Comparison of ENCODE assay signal across 9 cellular contexts in the genomic region with DNA sequence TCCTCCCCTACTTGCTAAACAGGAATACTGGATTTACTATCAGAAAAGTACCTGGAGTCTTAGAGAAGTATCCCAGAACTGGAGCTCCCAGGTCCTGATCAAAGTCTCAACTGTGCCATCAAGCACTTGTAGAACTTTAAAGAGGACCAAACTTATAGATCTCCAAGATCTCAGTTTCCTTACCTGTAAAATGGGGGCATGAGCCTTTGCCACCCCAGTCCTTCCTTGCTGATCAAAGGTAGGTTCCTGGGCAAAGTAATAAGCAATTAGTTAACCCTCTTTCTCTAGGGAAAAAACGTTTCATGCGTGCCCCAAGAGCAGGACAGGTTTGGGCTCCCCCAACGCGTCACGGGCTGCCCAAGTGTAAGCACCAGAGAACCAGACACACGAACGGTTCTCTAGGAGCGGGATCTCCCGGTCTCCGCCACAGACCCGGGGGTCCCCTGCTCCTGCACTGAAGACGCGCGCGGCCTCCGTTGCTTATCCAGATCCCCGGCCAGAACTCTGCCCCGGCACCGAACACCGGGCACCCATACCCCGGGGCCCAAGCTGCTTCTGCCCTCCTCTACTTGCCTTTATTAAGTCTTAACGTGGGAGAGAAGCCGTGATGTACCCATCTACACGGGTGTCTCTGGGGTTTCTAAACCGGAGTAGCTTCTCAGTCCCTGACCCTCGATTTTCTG. TPM values are rescaled to one million over a fixed set of nuclear protein-coding genes. Genes with fewer than 3 reads are reported as not detected.
A peak's percentile ranks its signal among the peaks of the same experiment; 100 is the strongest.
DNase-seq lines count a peak whose midpoint lies in the region; ATAC-seq, FAIRE-seq and TF ChIP-seq lines count a peak whose summit lies in the region.
"Had no signal": no experiment of that assay in that cellular context is flagged by ENCODE, and none has a peak within 500 bp of the region (broad histone marks: within the 10 kb centered on the region; RNA-seq: fewer than 3 reads in every experiment).

No MANE protein-coding gene starts in this region.

- no peaks in the 10 kb centered on the region for H3K9me3 Mint-ChIP-seq in MCF 10A (ENCODE audit: unreplicated experiment)

- H3K36me3 Mint-ChIP-seq in MCF 10A (ENCODE audit: insufficient read depth, unreplicated experiment) = peaks cover 7% of the 10 kb centered on the region

- H3K9me3 ChIP-seq in kidney (ENCODE audit: control insufficient read depth in 1 of 2, low read length in 2 of 2) (no peaks in the 10 kb centered on the region), subcutaneous abdominal adipose tissue (ENCODE audit: control insufficient read depth in 5 of 5, low read length in 5 of 5) (no peaks in the 10 kb centered on the region)

- H3K27ac Mint-ChIP-seq in MCF 10A (ENCODE audit: low read depth, unreplicated experiment) = peak overlapping the region; percentile 91

- BruUV-seq in MCF 10A (replicated peaks; lab: Mats Ljungman, UMichigan) = TSS peak; percentile 66

- H3K9ac ChIP-seq in kidney (ENCODE audit: low read length in 2 of 2) = peak overlapping the region; percentile 4 to 66
- peak overlapping the region in 3 of 5 donors; percentile 16 to 68 (median 48) for H3K9ac ChIP-seq in subcutaneous abdominal adipose tissue (ENCODE audit: low read length in 5 of 5)
- H3K9ac ChIP-seq: KMS-11 had no signal

- peak overlapping the region; percentile 46 for H3K4me3 ChIP-seq in GM12864 (ENCODE audit: low read depth, low read length)
- H3K4me3 ChIP-seq in kidney (ENCODE audit: low read length in 2 of 2) = peak overlapping the region; percentile 85 to 99
- H3K4me3 ChIP-seq in subcutaneous abdominal adipose tissue (ENCODE audit: low read depth in 1 of 5, low read length in 5 of 5) = peak overlapping the region; percentile 70 to 94 (median 85)

- no peak for DNase-seq in GM12864 (ENCODE audit: low read depth)
- no peak for DNase-seq in MCF 10A (ENCODE audit: unreplicated experiment)
- DNase-seq in kidney = peak; percentile 84
- DNase-seq in islet precursor cell = no peak
- no peak for DNase-seq in GM12891 (ENCODE audit: insufficient read length, low spot score)

- peak overlapping the region; percentile 95 for H3K4me3 Mint-ChIP-seq in MCF 10A (ENCODE audit: unreplicated experiment)

- H3K4me1 ChIP-seq in kidney (ENCODE audit: control insufficient read depth in 1 of 2, insufficient read depth in 1 of 2, low read depth in 1 of 2, low read length in 2 of 2) = peaks cover 2 to 9% of the 10 kb centered on the region in 2 donors
- H3K4me1 ChIP-seq in subcutaneous abdominal adipose tissue (ENCODE audit: control insufficient read depth in 5 of 5, insufficient read depth in 5 of 5, low read length in 5 of 5) = peaks cover 0 to 19% (median 15%) of the 10 kb centered on the region in 5 donors

- TF ChIP-seq CTCF in GM12864 (IDR thresholded peaks at IDR 0.05; ENCODE audit: low read depth, low read length, missing control alignments) (no peak), MCF 10A (IDR thresholded peaks at IDR 0.05; ENCODE audit: unreplicated experiment) (no peak), kidney (IDR thresholded peaks at IDR 0.05; ENCODE audit: borderline replicate concordance, extremely low read depth, insufficient read depth) (no peak)

- peak; percentile 18 for ATAC-seq in HG03066 (IDR thresholded peaks at IDR 0.05; ENCODE audit: low read depth, unreplicated experiment)
- no peak for ATAC-seq in HG03565 (IDR thresholded peaks at IDR 0.05; ENCODE audit: unreplicated experiment)

- no peak for TF ChIP-seq POLR2A in GM12891 (IDR thresholded peaks at IDR 0.05; ENCODE audit: low read depth, low read length)

- H3K27me3 Mint-ChIP-seq in MCF 10A (ENCODE audit: insufficient read depth, unreplicated experiment) = no peaks in the 10 kb centered on the region

- FAIRE-seq in kidney (lab: Jason Lieb, UNC) = no peak
- no peak for FAIRE-seq in GM12891 (lab: Jason Lieb, UNC)

- no peaks in the 10 kb centered on the region for H3K27me3 ChIP-seq in subcutaneous abdominal adipose tissue (ENCODE audit: control insufficient read depth in 5 of 5, insufficient read depth in 4 of 5, low read length in 5 of 5)

- POLR2A ChIA-PET in MCF 10A (lab: Yijun Ruan, JAX) = interaction anchor here (0.6 to 2.3 kb wide), 5 partner anchors 9 to 1862 kb away, joined by 3 to 12 read pairs (median 3); a partner anchor contains a TSS

- intact Hi-C loops in MCF 10A (cut with micrococcal nuclease) (loop anchor here (1.0 kb wide), 1 partner anchor 93 kb away; a partner anchor contains a TSS), kidney (cut with DNase I) (no loop called here)

- peak overlapping the region; percentile 29 to 56 for H3K27ac ChIP-seq in kidney (ENCODE audit: low read depth in 2 of 2, low read length in 2 of 2)
- peak overlapping the region; percentile 42 for H3K27ac ChIP-seq in subcutaneous abdominal adipose tissue (ENCODE audit: low read depth, low read length)
- H3K27ac ChIP-seq: KMS-11 had no signal

- H3K4me1 Mint-ChIP-seq in MCF 10A (ENCODE audit: insufficient read depth, unreplicated experiment) = peaks cover 5% of the 10 kb centered on the region

- CTCF ChIA-PET in MCF 10A (lab: Yijun Ruan, JAX) = interaction anchor here (0.6 to 1.7 kb wide), 6 partner anchors 15 to 967 kb away, joined by 3 to 5 read pairs (median 3); a partner anchor contains a TSS

- H3K36me3 ChIP-seq in kidney (ENCODE audit: control insufficient read depth in 1 of 2, insufficient read depth in 2 of 2, low read length in 2 of 2) (no peaks in the 10 kb centered on the region), subcutaneous abdominal adipose tissue (ENCODE audit: control insufficient read depth in 5 of 5, insufficient read depth in 5 of 5, low read length in 5 of 5) (no peaks in the 10 kb centered on the region)

TF ChIP-seq in GM12891, 5 proteins besides CTCF, POLR2A, EP300 and RAD21:
- no peak for TF ChIP-seq PAX5 (IDR thresholded peaks at IDR 0.05; ENCODE audit: insufficient read depth, low read length, severe bottlenecking)
- TF ChIP-seq POLR2AphosphoS5 (IDR thresholded peaks at IDR 0.05; ENCODE audit: low read depth, low read length) = no peak
- TF ChIP-seq SPI1 (IDR thresholded peaks at IDR 0.05; ENCODE audit: low read depth, low read length) = no peak
- TF ChIP-seq POU2F2 (IDR thresholded peaks at IDR 0.05; ENCODE audit: low read depth, low read length) = no peak
- TF ChIP-seq TAF1 (IDR thresholded peaks at IDR 0.05; ENCODE audit: low read depth, low read length) = no peak
TF ChIP-seq in GM12891: peak in this region for 0.

RNA-seq across cellular contexts. Expression of a gene that starts 0.5 kb away (rescaled TPM):
- total RNA-seq in MCF 10A (2022) (3.1 and 4.2 TPM in 2 replicates), kidney (5.9 TPM)
- polyA plus RNA-seq in kidney (ENCODE audit: insufficient read depth, low read depth, low replicate concordance) = 3.2 TPM
- polyA plus RNA-seq in GM12891 (2012; ENCODE audit: low read depth, missing spikeins) = not detected

RNA-seq across cellular contexts. Expression of a gene that starts 0.6 kb away (rescaled TPM):
- total RNA-seq in MCF 10A (2022) = not detected in 2 replicates
- total RNA-seq in kidney = 0.47 TPM
- 0.28 TPM for polyA plus RNA-seq in kidney (ENCODE audit: insufficient read depth, low read depth, low replicate concordance)
- polyA plus RNA-seq in GM12891 (2012; ENCODE audit: low read depth, missing spikeins) = 0.04 TPM
